Comparison of ENCODE assay signal across 20 cellular contexts in the genomic region with DNA sequence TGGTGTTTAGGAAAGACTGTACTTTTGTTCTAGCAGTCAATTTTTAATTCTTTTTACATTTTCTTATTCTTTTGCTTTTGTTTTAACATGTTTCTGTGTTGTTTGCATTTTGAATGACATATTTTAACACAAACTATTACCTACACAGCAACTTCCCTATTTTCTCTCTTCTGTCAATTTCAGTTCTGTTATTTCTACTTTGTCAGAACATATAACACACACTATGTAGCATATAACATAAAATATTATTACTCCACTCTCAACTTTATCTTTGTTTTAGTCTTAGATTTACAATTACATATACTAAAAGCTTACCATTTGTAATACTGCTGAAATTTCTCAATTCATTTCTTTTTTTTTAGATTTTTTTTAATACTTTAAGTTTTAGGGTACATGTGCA.
"Had no signal": no experiment of that assay in that cellular context is flagged by ENCODE, and none has a peak within 500 bp of the region (broad histone marks: within the 10 kb centered on the region; RNA-seq: fewer than 3 reads in every experiment).

No MANE protein-coding gene starts in this region.

- H3K9me3 ChIP-seq: Peyer's patch, SJCRH30 had no signal

- H3K36me3 ChIP-seq: Peyer's patch, SJCRH30 had no signal

- H3K27me3 ChIP-seq: Peyer's patch, SJCRH30 had no signal

- DNase-seq: KBM-7, NCI-H1092, NCI-H1105 treated with DMSO at 0.1 percent for 48 hours, NCI-H1417 treated with DMSO at 0.1 percent for 48 hours, NCI-H146, NCI-H1694 treated with DMSO at 0.1 percent for 48 hours, NCI-H1930, NCI-H2081, NCI-H2107, NCI-H2227 treated with DMSO at 0.1 percent for 48 hours, NCI-H524 treated with DMSO at 0.1 percent for 48 hours, NCI-H69, NCI-H774, PC-9, Peyer's patch, SHP77 treated with DMSO at 0.1 percent for 48 hours, SJCRH30, T-helper 1 cell had no signal

- H3K27ac ChIP-seq: PC-9, Peyer's patch, SJCRH30 had no signal

- H3K4me3 ChIP-seq: PC-9, Peyer's patch, SJCRH30 had no signal

- ATAC-seq: Right ventricle myocardium inferior, SK-N-SH treated with all-trans-retinoic acid at 6 μM for 48 hours had no signal
